In genomic region chr7:76037310-76037709, GRCh38 we compare ENCODE assay signal across 15 cellular contexts. TPM values are rescaled to one million over a fixed set of nuclear protein-coding genes. Genes with fewer than 3 reads are reported as not detected.
DNase-seq lines count a peak whose midpoint lies in the region; ATAC-seq and TF ChIP-seq lines count a peak whose summit lies in the region.
"Had no signal": no experiment of that assay in that cellular context is flagged by ENCODE, and none has a peak within 500 bp of the region (broad histone marks: within the 10 kb centered on the region; RNA-seq: fewer than 3 reads in every experiment).

No MANE protein-coding gene starts in this region.

- TF ChIP-seq CTCF in body of pancreas (IDR thresholded peaks at IDR 0.05): no peak
- no peak for TF ChIP-seq CTCF in endodermal cell (conservative IDR thresholded peaks at IDR 0.05)
- TF ChIP-seq CTCF in lower lobe of right lung (IDR thresholded peaks at IDR 0.05): no peak

- H3K4me3 ChIP-seq in body of pancreas (no peak overlapping the region), endodermal cell (ENCODE audit: low read length) (no peak overlapping the region), lower lobe of right lung (no peak overlapping the region)
- H3K4me3 ChIP-seq: thoracic aorta had no signal

- H3K27ac ChIP-seq in body of pancreas (no peak overlapping the region), endodermal cell (ENCODE audit: low read depth, low read length) (no peak overlapping the region), lower lobe of right lung (no peak overlapping the region)
- H3K27ac ChIP-seq: thoracic aorta had no signal

- H3K9ac ChIP-seq in endodermal cell (ENCODE audit: extremely low read depth, low read length, poor library complexity, severe bottlenecking): no peak overlapping the region

- peaks cover 21% of the 10 kb centered on the region for H3K36me3 Mint-ChIP-seq in endodermal cell (ENCODE audit: low read depth)
- peaks cover 4% of the 10 kb centered on the region for H3K36me3 Mint-ChIP-seq in activated CD4-positive, alpha-beta memory T cell treated with anti-CD3 and anti-CD28 coated beads, Interleukin-2, amount 10 ng/mL, durations not matched to agents 7 days and 5 days (ENCODE audit: low read depth)

- H3K27ac Mint-ChIP-seq in endodermal cell: no peak overlapping the region
- H3K27ac Mint-ChIP-seq in activated CD4-positive, alpha-beta memory T cell treated with anti-CD3 and anti-CD28 coated beads, Interleukin-2, amount 10 ng/mL, durations not matched to agents 7 days and 5 days: no peak overlapping the region
- H3K27ac Mint-ChIP-seq: IgD-negative memory B cell had no signal

- CTCF ChIA-PET in activated CD4-positive, alpha-beta memory T cell treated with anti-CD3 and anti-CD28 coated beads, Interleukin-2, amount 10 ng/mL, durations not matched to agents 7 days and 5 days (lab: Charles Lee): interaction anchor here (0.6 to 1.0 kb wide), 2 partner anchors 17 to 54 kb away, joined by 3 read pairs; no protein-coding TSS in a partner anchor

- H3K36me3 ChIP-seq in body of pancreas (replicated peaks in 1 of 2; ENCODE audit: insufficient read depth in 1 of 2, low read depth in 2 of 2) (no peaks in the 10 kb centered on the region), endodermal cell (ENCODE audit: control insufficient read depth, insufficient read depth, low read length) (no peaks in the 10 kb centered on the region), lower lobe of right lung (peaks cover 4% of the 10 kb centered on the region)

- H3K9me3 ChIP-seq in body of pancreas (no peaks in the 10 kb centered on the region), endodermal cell (ENCODE audit: control insufficient read depth, low read length) (no peaks in the 10 kb centered on the region), lower lobe of right lung (no peaks in the 10 kb centered on the region)
- H3K9me3 ChIP-seq: thoracic aorta had no signal

- ATAC-seq in left cardiac atrium: peak; percentile 80 to 82
- ATAC-seq in body of pancreas: no peak
- no peak for ATAC-seq in HG03159 (IDR thresholded peaks at IDR 0.05; ENCODE audit: unreplicated experiment)
- no peak for ATAC-seq in lower lobe of right lung
- ATAC-seq: left colon had no signal

- H3K4me1 ChIP-seq in body of pancreas (no peaks in the 10 kb centered on the region), endodermal cell (ENCODE audit: control insufficient read depth, insufficient read depth, low read length) (no peaks in the 10 kb centered on the region), lower lobe of right lung (peaks cover 4% of the 10 kb centered on the region)

- POLR2A ChIA-PET in activated CD4-positive, alpha-beta memory T cell treated with anti-CD3 and anti-CD28 coated beads, Interleukin-2, amount 10 ng/mL, durations not matched to agents 7 days and 5 days (lab: Charles Lee): interaction anchor here (1.9 kb wide), 1 partner anchor 10 kb away, joined by 9 read pairs; the partner anchor contains the start of genes MDH2 and STYXL1

- no peak for TF ChIP-seq POLR2A in body of pancreas (IDR thresholded peaks at IDR 0.05)

- no peaks in the 10 kb centered on the region for H3K27me3 ChIP-seq in body of pancreas
- H3K27me3 ChIP-seq in endodermal cell (ENCODE audit: control insufficient read depth, insufficient read depth, low read length, poor library complexity, severe bottlenecking): no peaks in the 10 kb centered on the region
- no peaks in the 10 kb centered on the region for H3K27me3 ChIP-seq in lower lobe of right lung (ENCODE audit: low read depth)

- intact Hi-C loops in left cardiac atrium (cut with DNase I): no loop called here
- intact Hi-C loops in cardiac septum (cut with DNase I): no loop called here
- intact Hi-C loops in body of pancreas (cut with DNase I): no loop called here
- intact Hi-C loops in lower lobe of right lung (cut with DNase I): no loop called here

- H3K4me1 Mint-ChIP-seq in endodermal cell: no peaks in the 10 kb centered on the region
- peaks cover 14% of the 10 kb centered on the region for H3K4me1 Mint-ChIP-seq in activated CD4-positive, alpha-beta memory T cell treated with anti-CD3 and anti-CD28 coated beads, Interleukin-2, amount 10 ng/mL, durations not matched to agents 7 days and 5 days

- H3K4me3 Mint-ChIP-seq in endodermal cell: no peak overlapping the region
- H3K4me3 Mint-ChIP-seq in activated CD4-positive, alpha-beta memory T cell treated with anti-CD3 and anti-CD28 coated beads, Interleukin-2, amount 10 ng/mL, durations not matched to agents 7 days and 5 days: no peak overlapping the region
- H3K4me3 Mint-ChIP-seq: IgD-negative memory B cell had no signal

- DNase-seq in left cardiac atrium (peak; percentile 34), cardiac septum (ENCODE audit: low spot score) (no peak), body of pancreas (peak in 3 of 4 donors; percentile 12 to 48 (median 32)), kidney tubule cell (ENCODE audit: low spot score) (peak; percentile 82), endodermal cell (no peak), lower lobe of right lung (no peak)
- DNase-seq in activated CD4-positive, alpha-beta memory T cell treated with anti-CD3 and anti-CD28 coated beads, Interleukin-2, amount 10 ng/mL, durations not matched to agents 7 days and 5 days: no peak
- DNase-seq: activated CD4-positive, alpha-beta T cell treated with anti-CD3 and anti-CD28 coated beads for 4 hours; activated T-cell treated with anti-CD3 and anti-CD28 coated beads, Interleukin-2, amount 50 U/mL, for 48 hours; NCI-H146; NCI-H526 had no signal

- no peaks in the 10 kb centered on the region for H3K9me3 Mint-ChIP-seq in endodermal cell
- no peaks in the 10 kb centered on the region for H3K9me3 Mint-ChIP-seq in activated CD4-positive, alpha-beta memory T cell treated with anti-CD3 and anti-CD28 coated beads, Interleukin-2, amount 10 ng/mL, durations not matched to agents 7 days and 5 days
- H3K9me3 Mint-ChIP-seq: IgD-negative memory B cell had no signal

- WGBS in body of pancreas, 2 donors: 89% methylated on average over 5 of the region's 5 CpGs; no CpG with 5 or more reads in 1 of the 2 donors
- 93 to 94% methylated on average over 2 to 5 of the region's 5 CpGs for WGBS in endodermal cell (ENCODE audit: insufficient coverage in 1 of 2, insufficient read length in 1 of 2), 2 experiments

- H3K27me3 Mint-ChIP-seq in endodermal cell (ENCODE audit: insufficient read depth): no peaks in the 10 kb centered on the region
- H3K27me3 Mint-ChIP-seq in activated CD4-positive, alpha-beta memory T cell treated with anti-CD3 and anti-CD28 coated beads, Interleukin-2, amount 10 ng/mL, durations not matched to agents 7 days and 5 days: no peaks in the 10 kb centered on the region
- H3K27me3 Mint-ChIP-seq: IgD-negative memory B cell had no signal

RNA-seq across cellular contexts. Expression of gene STYXL1, which starts 10.5 kb away (rescaled TPM):
- total RNA-seq in left cardiac atrium (10 to 100 TPM in 1 of 2 donors, 1 to 10 TPM in 1; 8.2 to 24.1 TPM), cardiac septum (16.1 TPM), body of pancreas (10 to 100 TPM; 20.8 to 24.7 TPM), endodermal cell (10 to 100 TPM; 69.8 to 72.0 TPM), lower lobe of right lung (25.6 TPM)
- 43.6 TPM for polyA plus RNA-seq in endodermal cell (2013, experiment 1 of 2)
- 44.5 TPM for polyA plus RNA-seq in endodermal cell (2013, experiment 2 of 2)
- 10 to 100 TPM; 37.3 to 40.4 TPM for total RNA-seq in activated CD4-positive, alpha-beta memory T cell treated with anti-CD3 and anti-CD28 coated beads, Interleukin-2, amount 10 ng/mL, durations not matched to agents 7 days and 5 days

RNA-seq across cellular contexts. Expression of gene MDH2, which starts 10.6 kb away (rescaled TPM):
- total RNA-seq in left cardiac atrium (100 to 1,000 TPM; 339 to 374 TPM), cardiac septum (376 TPM), body of pancreas (10 to 100 TPM; 56.6 to 67.2 TPM), endodermal cell (100 to 1,000 TPM; 211 to 253 TPM), lower lobe of right lung (107 TPM)
- 179 TPM for polyA plus RNA-seq in endodermal cell (2013, experiment 1 of 2)
- polyA plus RNA-seq in endodermal cell (2013, experiment 2 of 2): 157 TPM
- total RNA-seq in activated CD4-positive, alpha-beta memory T cell treated with anti-CD3 and anti-CD28 coated beads, Interleukin-2, amount 10 ng/mL, durations not matched to agents 7 days and 5 days: 100 to 1,000 TPM; 159 to 161 TPM

RNA-seq across cellular contexts. Expression of gene TMEM120A, which starts 42.9 kb away (rescaled TPM):
- 10 to 100 TPM; 63.5 to 98.3 TPM for total RNA-seq in left cardiac atrium
- total RNA-seq in cardiac septum: 138 TPM
- 10 to 100 TPM; 22.1 to 35.0 TPM for total RNA-seq in body of pancreas
- total RNA-seq in endodermal cell: 10 to 100 TPM; 18.8 to 19.1 TPM
- 28.4 TPM for polyA plus RNA-seq in endodermal cell (2013, experiment 1 of 2)
- 30.6 TPM for polyA plus RNA-seq in endodermal cell (2013, experiment 2 of 2)
- 42.7 TPM for total RNA-seq in lower lobe of right lung
- total RNA-seq in activated CD4-positive, alpha-beta memory T cell treated with anti-CD3 and anti-CD28 coated beads, Interleukin-2, amount 10 ng/mL, durations not matched to agents 7 days and 5 days: 10 to 100 TPM; 34.3 to 34.9 TPM

Comparison
In these comparisons a context has a peak if more than half of its experiments do, and no peak if none do; other contexts are left out.
1. DNase-seq: peak in left cardiac atrium (single experiment), body of pancreas (3 of 4) and kidney tubule cell (single experiment); none in cardiac septum (single experiment), endodermal cell (single experiment), lower lobe of right lung (single experiment) and activated CD4-positive, alpha-beta memory T cell treated with anti-CD3 and anti-CD28 coated beads, Interleukin-2, amount 10 ng/mL, durations not matched to agents 7 days and 5 days (single experiment).
2. ATAC-seq: peak in left cardiac atrium (2 of 2); none in body of pancreas (single experiment), HG03159 (single experiment) and lower lobe of right lung (0 of 2).